ENCODE assay signal across 8 cellular contexts in the genomic region with DNA sequence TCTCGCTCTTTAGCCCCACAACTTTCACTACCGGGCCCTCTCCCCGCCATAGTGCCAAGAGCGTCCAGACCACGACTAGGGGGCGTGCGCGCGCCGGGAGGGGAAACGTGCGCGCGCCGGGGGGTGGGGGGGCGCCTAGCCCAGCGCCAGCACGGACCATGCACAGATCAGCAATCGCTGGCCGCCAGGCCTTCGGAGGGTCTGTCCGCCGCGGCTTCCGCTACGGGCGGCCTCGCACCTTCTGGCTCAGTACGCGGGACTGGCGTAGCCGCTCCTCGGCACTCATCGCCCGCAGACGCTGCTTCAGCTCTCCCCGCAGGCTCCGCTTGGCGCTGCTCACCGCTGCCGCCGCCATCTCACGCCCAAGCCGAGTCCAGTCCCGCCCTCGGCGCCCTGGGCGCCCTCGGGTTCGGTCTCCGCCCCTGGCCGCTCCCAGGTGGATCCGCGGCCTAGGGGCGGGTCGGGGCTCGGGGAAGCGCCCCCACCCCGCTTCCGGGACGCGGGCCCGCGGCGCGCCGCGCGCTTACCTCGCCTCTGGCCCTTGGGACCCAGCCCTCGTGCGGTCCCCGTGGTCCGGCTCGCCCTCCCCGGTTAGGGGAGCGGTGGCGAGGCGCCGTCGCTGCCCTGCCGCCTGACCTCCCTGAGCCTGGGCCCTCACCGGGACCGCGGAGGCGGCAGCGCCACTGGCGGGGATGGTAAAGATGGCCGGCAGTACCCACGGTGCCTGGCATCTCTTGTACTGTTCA. TPM values are rescaled to one million over a fixed set of nuclear protein-coding genes. Genes with fewer than 3 reads are reported as not detected.
A peak's percentile ranks its signal among the peaks of the same experiment; 100 is the strongest.
DNase-seq lines count a peak whose midpoint lies in the region; ATAC-seq lines count a peak whose summit lies in the region.

A gene (minus strand): TSS at position 381 of the 746 bp plus-strand sequence. CDS start 26 bp downstream, at position 355.

- H3K27me3 Mint-ChIP-seq in activated T-cell treated with anti-CD3 and anti-CD28 coated beads, Interleukin-2, amount 50 U/mL, for 4 hours (ENCODE audit: low read depth): no peaks in the 10 kb centered on the region

- peaks cover 13% of the 10 kb centered on the region for H3K36me3 Mint-ChIP-seq in activated T-cell treated with anti-CD3 and anti-CD28 coated beads, Interleukin-2, amount 50 U/mL, for 4 hours (ENCODE audit: insufficient read depth)

- no peaks in the 10 kb centered on the region for H3K9me3 Mint-ChIP-seq in activated T-cell treated with anti-CD3 and anti-CD28 coated beads, Interleukin-2, amount 50 U/mL, for 4 hours

- H3K36me3 ChIP-seq in HUES48 (ENCODE audit: control insufficient read depth, insufficient read depth, low read length) (peaks cover 13% of the 10 kb centered on the region), muscle layer of duodenum (ENCODE audit: control insufficient read depth in 1 of 2, insufficient read depth in 2 of 2, low read length in 2 of 2) (no peaks in the 10 kb centered on the region)

- H3K27ac ChIP-seq in HUES48 (ENCODE audit: low read depth, low read length) (peak within 1 kb of the TSS; percentile 91), muscle layer of duodenum (ENCODE audit: low read length) (peak within 1 kb of the TSS; percentile 83)

- H3K4me3 Mint-ChIP-seq in activated T-cell treated with anti-CD3 and anti-CD28 coated beads, Interleukin-2, amount 50 U/mL, for 4 hours: peak within 1 kb of the TSS; percentile 99

- ATAC-seq in GM21390 (IDR thresholded peaks at IDR 0.05; ENCODE audit: unreplicated experiment) (peak; percentile 75), esophagus mucosa (peak; percentile 95)
- peak; percentile 86 to 87 for ATAC-seq in activated T-cell treated with anti-CD3 and anti-CD28 coated beads, Interleukin-2, amount 50 U/mL, for 4 hours

- H3K4me3 ChIP-seq in HUES48 (ENCODE audit: low read depth, low read length) (peak within 1 kb of the TSS; percentile 92), muscle layer of duodenum (ENCODE audit: low read depth in 1 of 2, low read length in 2 of 2) (peak within 1 kb of the TSS; percentile 66 to 73)

- DNase-seq in DMS 273 treated with DMSO at 0.1 percent for 48 hours (lab: John Stamatoyannopoulos, UW) (peak; percentile 2), OCI-M2 (lab: John Stamatoyannopoulos, UW; ENCODE audit: unreplicated experiment) (peak; percentile 78)
- DNase-seq in activated T-cell treated with anti-CD3 and anti-CD28 coated beads, Interleukin-2, amount 50 U/mL, for 4 hours: peak; percentile 66
- DNase-seq in stimulated activated CD8-positive, alpha-beta memory T cell treated with anti-CD3 and anti-CD28 coated beads, Interleukin-7, amount 100 ng/mL, for 4 hours (ENCODE audit: low read depth in 2 of 2): peak; percentile 26 to 70

- H3K4me1 Mint-ChIP-seq in activated T-cell treated with anti-CD3 and anti-CD28 coated beads, Interleukin-2, amount 50 U/mL, for 4 hours (ENCODE audit: low read depth): peaks cover 46% of the 10 kb centered on the region

- H3K27me3 ChIP-seq in HUES48 (ENCODE audit: control insufficient read depth, insufficient read depth, low read length) (no peaks in the 10 kb centered on the region), muscle layer of duodenum (ENCODE audit: low read depth, low read length) (no peaks in the 10 kb centered on the region)

- no peaks in the 10 kb centered on the region for H3K9me3 ChIP-seq in HUES48 (ENCODE audit: control insufficient read depth, insufficient read depth, low read length)
- H3K9me3 ChIP-seq in muscle layer of duodenum (ENCODE audit: control insufficient read depth in 1 of 2, low read length in 2 of 2): no peaks in the 10 kb centered on the region

- peak within 1 kb of the TSS; percentile 98 for H3K9ac ChIP-seq in HUES48 (ENCODE audit: low read depth, low read length)

- peaks cover 16% of the 10 kb centered on the region for H3K4me1 ChIP-seq in HUES48 (ENCODE audit: control insufficient read depth, insufficient read depth, low read length)
- peaks cover 7 to 8% of the 10 kb centered on the region in 2 donors for H3K4me1 ChIP-seq in muscle layer of duodenum (ENCODE audit: control insufficient read depth in 1 of 2, insufficient read depth in 2 of 2, low read length in 2 of 2)

RNA-seq across cellular contexts. Expression of the gene that starts here (rescaled TPM):
- 10 to 100 TPM; 30.5 to 34.8 (median 33.1) TPM for total RNA-seq in activated T-cell treated with anti-CD3 and anti-CD28 coated beads, Interleukin-2, amount 50 U/mL, for 4 hours
- total RNA-seq in esophagus mucosa: 16.0 TPM

Comparison
In these comparisons a context has a peak if more than half of its experiments do, and no peak if none do; other contexts are left out.
1. Peak in every context shown above with its lines: DNase-seq, ATAC-seq, H3K4me3 ChIP-seq and H3K27ac ChIP-seq.
2. DNase-seq: peak in every context shown above with its lines; median percentile 78 in OCI-M2; 66 in activated T-cell treated with anti-CD3 and anti-CD28 coated beads, Interleukin-2, amount 50 U/mL, for 4 hours; 48 in stimulated activated CD8-positive, alpha-beta memory T cell treated with anti-CD3 and anti-CD28 coated beads, Interleukin-7, amount 100 ng/mL, for 4 hours; 2 in DMS 273 treated with DMSO at 0.1 percent for 48 hours.